Comparison of ENCODE assay signal across 8 cellular contexts in genomic region chr4:146945556-146946374, GRCh38. TPM values are rescaled to one million over a fixed set of nuclear protein-coding genes. Genes with fewer than 3 reads are reported as not detected.
A peak's percentile ranks its signal among the peaks of the same experiment; 100 is the strongest.
DNase-seq lines count a peak whose midpoint lies in the region; ATAC-seq and TF ChIP-seq lines count a peak whose summit lies in the region.

TSS of gene TTC29 (minus strand) at chr4:146945864. CDS start at chr4:146939895, 5,969 bp downstream.

- no peaks in the 10 kb centered on the region for H3K36me3 Mint-ChIP-seq in activated T-helper 17 cell treated with anti-CD3 and anti-CD28 coated beads, Interleukin-2, amount 50 U/mL, for 72 hours (ENCODE audit: low read depth)
- no peaks in the 10 kb centered on the region for H3K36me3 Mint-ChIP-seq in naive thymus-derived CD8-positive, alpha-beta T cell
- H3K36me3 Mint-ChIP-seq in stimulated activated effector memory CD8-positive, alpha-beta T cell treated with anti-CD3 and anti-CD28 coated beads, Interleukin-12 subunit alpha, Interleukin-12 subunit beta, amount 100 ng/mL, for 72 hours, result no peaks in the 10 kb centered on the region

- H3K9me3 Mint-ChIP-seq in activated T-helper 17 cell treated with anti-CD3 and anti-CD28 coated beads, Interleukin-2, amount 50 U/mL, for 72 hours, result no peaks in the 10 kb centered on the region
- no peaks in the 10 kb centered on the region for H3K9me3 Mint-ChIP-seq in naive thymus-derived CD8-positive, alpha-beta T cell
- no peaks in the 10 kb centered on the region for H3K9me3 Mint-ChIP-seq in stimulated activated effector memory CD8-positive, alpha-beta T cell treated with anti-CD3 and anti-CD28 coated beads, Interleukin-12 subunit alpha, Interleukin-12 subunit beta, amount 100 ng/mL, for 72 hours

- no peak for TF ChIP-seq CTCF in Peyer's patch (IDR thresholded peaks at IDR 0.05)

- H3K9me3 ChIP-seq in HUES64 (ENCODE audit: insufficient read depth, low read depth, low read length) (no peaks in the 10 kb centered on the region), Peyer's patch (no peaks in the 10 kb centered on the region)

- WGBS in HUES64, result 2% methylated on average over 39 of the region's 39 CpGs

- no peak for TF ChIP-seq POLR2A in Peyer's patch (IDR thresholded peaks at IDR 0.05)

- peak; percentile 86 for DNase-seq in DMS 273 (lab: John Stamatoyannopoulos, UW; ENCODE audit: unreplicated experiment)
- DNase-seq in Peyer's patch, result peak; percentile 61 to 91 (median 89)
- DNase-seq in fibroblast of peridontal ligament (ENCODE audit: extremely low read depth), result peak; percentile 70
- DNase-seq in naive thymus-derived CD8-positive, alpha-beta T cell, result peak; percentile 62 to 90 (median 82)
- DNase-seq in stimulated activated effector memory CD8-positive, alpha-beta T cell treated with anti-CD3 and anti-CD28 coated beads, Interleukin-12 subunit alpha, Interleukin-12 subunit beta, amount 100 ng/mL, for 72 hours (ENCODE audit: low spot score in 2 of 2), result peak; percentile 55 to 89

- H3K27me3 ChIP-seq in HUES64 (ENCODE audit: insufficient read depth, low read length) (peaks cover 5% of the 10 kb centered on the region; the same call in 1 of the 2 replicates), Peyer's patch (no peaks in the 10 kb centered on the region)

- peak within 1 kb of the TSS; percentile 83 for H3K4me3 Mint-ChIP-seq in activated T-helper 17 cell treated with anti-CD3 and anti-CD28 coated beads, Interleukin-2, amount 50 U/mL, for 72 hours
- H3K4me3 Mint-ChIP-seq in naive thymus-derived CD8-positive, alpha-beta T cell, result peak within 1 kb of the TSS; percentile 73 to 92 (median 86)
- peak within 1 kb of the TSS; percentile 63 for H3K4me3 Mint-ChIP-seq in stimulated activated effector memory CD8-positive, alpha-beta T cell treated with anti-CD3 and anti-CD28 coated beads, Interleukin-12 subunit alpha, Interleukin-12 subunit beta, amount 100 ng/mL, for 72 hours

- peaks cover 42% of the 10 kb centered on the region for H3K4me1 ChIP-seq in HUES64 (ENCODE audit: insufficient read depth, low read length)
- peaks cover 0 to 7% (median 0%) of the 10 kb centered on the region in 4 donors for H3K4me1 ChIP-seq in Peyer's patch

- no peak within 1 kb of the TSS for H3K27ac Mint-ChIP-seq in activated T-helper 17 cell treated with anti-CD3 and anti-CD28 coated beads, Interleukin-2, amount 50 U/mL, for 72 hours
- H3K27ac Mint-ChIP-seq in naive thymus-derived CD8-positive, alpha-beta T cell, result peak within 1 kb of the TSS; percentile 5 to 89 (median 50)
- H3K27ac Mint-ChIP-seq in stimulated activated effector memory CD8-positive, alpha-beta T cell treated with anti-CD3 and anti-CD28 coated beads, Interleukin-12 subunit alpha, Interleukin-12 subunit beta, amount 100 ng/mL, for 72 hours, result no peak within 1 kb of the TSS

- H3K27ac ChIP-seq in HUES64 (ENCODE audit: low read depth, low read length) (no peak within 1 kb of the TSS), Peyer's patch (no peak within 1 kb of the TSS)

- peaks cover 16% of the 10 kb centered on the region for H3K4me1 Mint-ChIP-seq in activated T-helper 17 cell treated with anti-CD3 and anti-CD28 coated beads, Interleukin-2, amount 50 U/mL, for 72 hours
- H3K4me1 Mint-ChIP-seq in naive thymus-derived CD8-positive, alpha-beta T cell, result peaks cover 17 to 34% (median 32%) of the 10 kb centered on the region in 4 donors
- peaks cover 25% of the 10 kb centered on the region for H3K4me1 Mint-ChIP-seq in stimulated activated effector memory CD8-positive, alpha-beta T cell treated with anti-CD3 and anti-CD28 coated beads, Interleukin-12 subunit alpha, Interleukin-12 subunit beta, amount 100 ng/mL, for 72 hours

- no peak within 1 kb of the TSS; the same call in 1 of the 2 replicates for H3K9ac ChIP-seq in HUES64 (ENCODE audit: low read depth, low read length)

- H3K4me3 ChIP-seq in HUES64 (ENCODE audit: low read length), result peak within 1 kb of the TSS; percentile 77
- peak within 1 kb of the TSS; percentile 26 to 57 (median 40) for H3K4me3 ChIP-seq in Peyer's patch

- peak; percentile 100 for ATAC-seq in GM21528 (IDR thresholded peaks at IDR 0.05; ENCODE audit: low FRiP score, unreplicated experiment)
- ATAC-seq in activated T-helper 17 cell treated with anti-CD3 and anti-CD28 coated beads, Interleukin-2, amount 50 U/mL, for 72 hours (replicated peaks), result peak; percentile 100
- ATAC-seq in naive thymus-derived CD8-positive, alpha-beta T cell, result peak; percentile 97 to 99
- ATAC-seq in stimulated activated effector memory CD8-positive, alpha-beta T cell treated with anti-CD3 and anti-CD28 coated beads, Interleukin-12 subunit alpha, Interleukin-12 subunit beta, amount 100 ng/mL, for 72 hours, result peak; percentile 98

- POLR2A ChIA-PET in naive thymus-derived CD8-positive, alpha-beta T cell (lab: Charles Lee), result no interaction called here

- peaks cover 5% of the 10 kb centered on the region for H3K27me3 Mint-ChIP-seq in activated T-helper 17 cell treated with anti-CD3 and anti-CD28 coated beads, Interleukin-2, amount 50 U/mL, for 72 hours
- peaks cover 0 to 11% (median 6%) of the 10 kb centered on the region in 5 donors for H3K27me3 Mint-ChIP-seq in naive thymus-derived CD8-positive, alpha-beta T cell

- H3K36me3 ChIP-seq in HUES64 (ENCODE audit: insufficient read depth, low read length), result no peaks in the 10 kb centered on the region
- no peaks in the 10 kb centered on the region for H3K36me3 ChIP-seq in Peyer's patch

RNA-seq across cellular contexts. Expression of gene TTC29, which starts in this region (rescaled TPM):
- 2.8 TPM for polyA plus RNA-seq in HUES64 (2013, experiment 1 of 2)
- polyA plus RNA-seq in HUES64 (2013, experiment 2 of 2), result 1.6 TPM
- total RNA-seq in Peyer's patch, result not detected
- total RNA-seq in activated T-helper 17 cell treated with anti-CD3 and anti-CD28 coated beads, Interleukin-2, amount 50 U/mL, for 72 hours, result not detected
- not detected for total RNA-seq in naive thymus-derived CD8-positive, alpha-beta T cell
- not detected for polyA plus RNA-seq in naive thymus-derived CD8-positive, alpha-beta T cell

Comparison
In these comparisons a context has a peak if more than half of its experiments do, and no peak if none do; other contexts are left out.
1. Peak in DNase-seq and H3K4me3 ChIP-seq in Peyer's patch; RNA of the gene not detected or under 1 TPM.
2. Peak in ATAC-seq in activated T-helper 17 cell treated with anti-CD3 and anti-CD28 coated beads, Interleukin-2, amount 50 U/mL, for 72 hours; RNA of the gene not detected or under 1 TPM.
3. Peak in DNase-seq and ATAC-seq in naive thymus-derived CD8-positive, alpha-beta T cell; RNA of the gene not detected or under 1 TPM.
4. H3K27ac Mint-ChIP-seq: peak in naive thymus-derived CD8-positive, alpha-beta T cell (10 of 10); none in activated T-helper 17 cell treated with anti-CD3 and anti-CD28 coated beads, Interleukin-2, amount 50 U/mL, for 72 hours (single experiment) and stimulated activated effector memory CD8-positive, alpha-beta T cell treated with anti-CD3 and anti-CD28 coated beads, Interleukin-12 subunit alpha, Interleukin-12 subunit beta, amount 100 ng/mL, for 72 hours (single experiment).
5. Peak in every context shown above with its lines, with median percentiles within 50 percentile points of each other: DNase-seq, ATAC-seq and H3K4me3 Mint-ChIP-seq.